36 cellular contexts compared by ENCODE assay signal in genomic region chr2:120687210-120687609, GRCh38. TPM values are rescaled to one million over a fixed set of nuclear protein-coding genes. Genes with fewer than 3 reads are reported as not detected.
"Had no signal": no experiment of that assay in that cellular context is flagged by ENCODE, and none has a peak within 500 bp of the region (broad histone marks: within the 10 kb centered on the region; RNA-seq: fewer than 3 reads in every experiment).

No MANE protein-coding gene starts in this region.

- H3K27ac ChIP-seq: adrenal gland, ascending aorta, body of pancreas, brain microvascular endothelial cell, breast epithelium, cardiac muscle cell had no signal

- H3K36me3 Mint-ChIP-seq: activated naive CD4-positive, alpha-beta T cell treated with anti-CD3 and anti-CD28 coated beads, Interleukin-2, amount 10 ng/mL, durations not matched to agents 7 days and 5 days; activated naive CD4-positive, alpha-beta T cell treated with anti-CD3 and anti-CD28 coated beads, Interleukin-2, amount 50 U/mL, for 24 hours; activated naive CD4-positive, alpha-beta T cell treated with anti-CD3 and anti-CD28 coated beads, Interleukin-2, amount 50 U/mL, for 72 hours; activated naive CD8-positive, alpha-beta T cell; activated naive CD8-positive, alpha-beta T cell treated with anti-CD3 and anti-CD28 coated beads for 36 hours; activated naive CD8-positive, alpha-beta T cell treated with anti-CD3 and anti-CD28 coated beads, Interleukin-2, amount 10 ng/mL, durations not matched to agents 7 days and 5 days; brain had no signal

- H3K9me3 ChIP-seq: adrenal gland, ascending aorta, body of pancreas, breast epithelium had no signal

- DNase-seq: activated effector memory CD4-positive, alpha-beta T cell treated with anti-CD3 and anti-CD28 coated beads, Interleukin-2, amount 50 U/mL, for 16 hours; activated effector memory CD4-positive, alpha-beta T cell treated with Interleukin-2 at 50 U/mL for 16 hours; activated gamma-delta T cell; activated gamma-delta T cell treated with Interleukin-2 at 50 U/mL for 16 hours; activated naive CD4-positive, alpha-beta T cell treated with anti-CD3 and anti-CD28 coated beads for 36 hours; activated naive CD4-positive, alpha-beta T cell treated with anti-CD3 and anti-CD28 coated beads, Interleukin-2, amount 50 U/mL, for 16 hours; activated naive CD4-positive, alpha-beta T cell treated with Interleukin-2 at 50 U/mL for 16 hours; activated naive CD8-positive, alpha-beta T cell treated with anti-CD3 and anti-CD28 coated beads for 36 hours; activated naive CD8-positive, alpha-beta T cell treated with anti-CD3 and anti-CD28 coated beads, Interleukin-2, amount 10 ng/mL, durations not matched to agents 7 days and 5 days; activated naive CD8-positive, alpha-beta T cell treated with anti-CD3 and anti-CD28 coated beads, Interleukin-2, amount 50 U/mL, for 24 hours; activated T-cell treated with anti-CD3 and anti-CD28 coated beads, Interleukin-2, amount 50 U/mL, for 24 hours; activated T-cell treated with anti-CD3 and anti-CD28 coated beads, Interleukin-2, amount 50 U/mL, for 4 hours; adrenal gland; amniotic stem cell; amygdala; anterior cingulate cortex; body of pancreas; brain microvascular endothelial cell; caudate nucleus; central memory CD4-positive, alpha-beta T cell; cerebellar nuclear complex had no signal

- H3K27ac Mint-ChIP-seq: activated naive CD4-positive, alpha-beta T cell treated with anti-CD3 and anti-CD28 coated beads for 36 hours; activated naive CD4-positive, alpha-beta T cell treated with anti-CD3 and anti-CD28 coated beads, Interleukin-2, amount 10 ng/mL, durations not matched to agents 7 days and 5 days; activated naive CD4-positive, alpha-beta T cell treated with anti-CD3 and anti-CD28 coated beads, Interleukin-2, amount 50 U/mL, for 24 hours; activated naive CD4-positive, alpha-beta T cell treated with anti-CD3 and anti-CD28 coated beads, Interleukin-2, amount 50 U/mL, for 72 hours; activated naive CD8-positive, alpha-beta T cell; activated naive CD8-positive, alpha-beta T cell treated with anti-CD3 and anti-CD28 coated beads for 36 hours; activated naive CD8-positive, alpha-beta T cell treated with anti-CD3 and anti-CD28 coated beads, Interleukin-2, amount 10 ng/mL, durations not matched to agents 7 days and 5 days; activated naive CD8-positive, alpha-beta T cell treated with anti-CD3 and anti-CD28 coated beads, Interleukin-2, amount 50 U/mL, for 24 hours; activated T-cell treated with anti-CD3 and anti-CD28 coated beads, Interleukin-2, amount 50 U/mL, for 24 hours; activated T-cell treated with anti-CD3 and anti-CD28 coated beads, Interleukin-2, amount 50 U/mL, for 72 hours; activated T-helper 1 cell treated with anti-CD3 and anti-CD28 coated beads, Interleukin-12 subunit alpha, Interleukin-12 subunit beta, Interleukin-2, Interleukin-4 antibody, amounts not matched to agents 30 ng/mL and 10 ng/mL and 1 ng/mL, durations not matched to agents 14 hours and 24 hours and 36 hours; activated T-helper 17 cell treated with anti-CD3 and anti-CD28 coated beads, Interleukin-2, amount 50 U/mL, for 72 hours; activated T-helper 2 cell treated with anti-CD3 and anti-CD28 coated beads, Interferon-gamma antibody, Interleukin-2, Interleukin-4, amounts not matched to agents 10 μg/mL and 5 μg/mL and 100 μg/mL, durations not matched to agents 14 hours and 24 hours and 36 hours had no signal

- H3K9me3 Mint-ChIP-seq: activated naive CD4-positive, alpha-beta T cell treated with anti-CD3 and anti-CD28 coated beads for 36 hours; activated naive CD4-positive, alpha-beta T cell treated with anti-CD3 and anti-CD28 coated beads, Interleukin-2, amount 10 ng/mL, durations not matched to agents 7 days and 5 days; activated naive CD4-positive, alpha-beta T cell treated with anti-CD3 and anti-CD28 coated beads, Interleukin-2, amount 50 U/mL, for 24 hours; activated naive CD4-positive, alpha-beta T cell treated with anti-CD3 and anti-CD28 coated beads, Interleukin-2, amount 50 U/mL, for 72 hours; activated naive CD8-positive, alpha-beta T cell treated with anti-CD3 and anti-CD28 coated beads for 36 hours; activated naive CD8-positive, alpha-beta T cell treated with anti-CD3 and anti-CD28 coated beads, Interleukin-2, amount 10 ng/mL, durations not matched to agents 7 days and 5 days; activated naive CD8-positive, alpha-beta T cell treated with anti-CD3 and anti-CD28 coated beads, Interleukin-2, amount 50 U/mL, for 24 hours; activated T-cell treated with anti-CD3 and anti-CD28 coated beads, Interleukin-2, amount 50 U/mL, for 24 hours; activated T-cell treated with anti-CD3 and anti-CD28 coated beads, Interleukin-2, amount 50 U/mL, for 4 hours; activated T-cell treated with anti-CD3 and anti-CD28 coated beads, Interleukin-2, amount 50 U/mL, for 72 hours; activated T-helper 1 cell treated with anti-CD3 and anti-CD28 coated beads, Interleukin-12 subunit alpha, Interleukin-12 subunit beta, Interleukin-2, Interleukin-4 antibody, amounts not matched to agents 30 ng/mL and 10 ng/mL and 1 ng/mL, durations not matched to agents 14 hours and 24 hours and 36 hours; activated T-helper 2 cell treated with anti-CD3 and anti-CD28 coated beads, Interferon-gamma antibody, Interleukin-2, Interleukin-4, amounts not matched to agents 10 μg/mL and 5 μg/mL and 100 μg/mL, durations not matched to agents 14 hours and 24 hours and 36 hours; central memory CD8-positive, alpha-beta T cell had no signal

- H3K4me1 ChIP-seq: adrenal gland, body of pancreas had no signal

- ATAC-seq: activated naive CD4-positive, alpha-beta T cell treated with anti-CD3 and anti-CD28 coated beads, Interleukin-2, amount 50 U/mL, for 72 hours; activated naive CD8-positive, alpha-beta T cell treated with anti-CD3 and anti-CD28 coated beads, Interleukin-2, amount 50 U/mL, for 24 hours; activated T-cell treated with anti-CD3 and anti-CD28 coated beads, Interleukin-2, amount 50 U/mL, for 4 hours; activated T-cell treated with anti-CD3 and anti-CD28 coated beads, Interleukin-2, amount 50 U/mL, for 72 hours; activated T-helper 17 cell treated with anti-CD3 and anti-CD28 coated beads, Interleukin-2, amount 50 U/mL, for 72 hours; body of pancreas had no signal

- FAIRE-seq: astrocyte, bronchial epithelial cell had no signal

- H3K36me3 ChIP-seq: adrenal gland, ascending aorta, brain microvascular endothelial cell, breast epithelium, cardiac muscle cell had no signal

- H3K27me3 ChIP-seq: ascending aorta, body of pancreas, brain microvascular endothelial cell, breast epithelium, cardiac muscle cell had no signal

- H3K4me3 Mint-ChIP-seq: activated naive CD4-positive, alpha-beta T cell treated with anti-CD3 and anti-CD28 coated beads for 36 hours; activated naive CD4-positive, alpha-beta T cell treated with anti-CD3 and anti-CD28 coated beads, Interleukin-2, amount 10 ng/mL, durations not matched to agents 7 days and 5 days; activated naive CD4-positive, alpha-beta T cell treated with anti-CD3 and anti-CD28 coated beads, Interleukin-2, amount 50 U/mL, for 24 hours; activated naive CD8-positive, alpha-beta T cell; activated naive CD8-positive, alpha-beta T cell treated with anti-CD3 and anti-CD28 coated beads for 36 hours; activated naive CD8-positive, alpha-beta T cell treated with anti-CD3 and anti-CD28 coated beads, Interleukin-2, amount 10 ng/mL, durations not matched to agents 7 days and 5 days; activated naive CD8-positive, alpha-beta T cell treated with anti-CD3 and anti-CD28 coated beads, Interleukin-2, amount 50 U/mL, for 24 hours; activated T-cell treated with anti-CD3 and anti-CD28 coated beads, Interleukin-2, amount 50 U/mL, for 24 hours; activated T-cell treated with anti-CD3 and anti-CD28 coated beads, Interleukin-2, amount 50 U/mL, for 4 hours; activated T-cell treated with anti-CD3 and anti-CD28 coated beads, Interleukin-2, amount 50 U/mL, for 72 hours; activated T-helper 1 cell treated with anti-CD3 and anti-CD28 coated beads, Interleukin-12 subunit alpha, Interleukin-12 subunit beta, Interleukin-2, Interleukin-4 antibody, amounts not matched to agents 30 ng/mL and 10 ng/mL and 1 ng/mL, durations not matched to agents 14 hours and 24 hours and 36 hours; activated T-helper 17 cell treated with anti-CD3 and anti-CD28 coated beads, Interleukin-2, amount 50 U/mL, for 72 hours; brain; central memory CD8-positive, alpha-beta T cell had no signal

- H3K4me3 ChIP-seq: adrenal gland, ascending aorta, body of pancreas, breast epithelium, cardiac muscle cell had no signal

- H3K4me1 Mint-ChIP-seq: activated naive CD4-positive, alpha-beta T cell treated with anti-CD3 and anti-CD28 coated beads, Interleukin-2, amount 10 ng/mL, durations not matched to agents 7 days and 5 days; activated naive CD4-positive, alpha-beta T cell treated with anti-CD3 and anti-CD28 coated beads, Interleukin-2, amount 50 U/mL, for 24 hours; activated naive CD8-positive, alpha-beta T cell treated with anti-CD3 and anti-CD28 coated beads for 36 hours; activated naive CD8-positive, alpha-beta T cell treated with anti-CD3 and anti-CD28 coated beads, Interleukin-2, amount 10 ng/mL, durations not matched to agents 7 days and 5 days; activated naive CD8-positive, alpha-beta T cell treated with anti-CD3 and anti-CD28 coated beads, Interleukin-2, amount 50 U/mL, for 24 hours; activated T-helper 17 cell treated with anti-CD3 and anti-CD28 coated beads, Interleukin-2, amount 50 U/mL, for 72 hours; central memory CD8-positive, alpha-beta T cell had no signal

RNA-seq across cellular contexts. Expression of gene GLI2, which starts 48.5 kb away (rescaled TPM):
- total RNA-seq: activated naive CD4-positive, alpha-beta T cell treated with anti-CD3 and anti-CD28 coated beads for 36 hours; activated naive CD4-positive, alpha-beta T cell treated with anti-CD3 and anti-CD28 coated beads, Interleukin-2, amount 50 U/mL, for 72 hours; activated naive CD8-positive, alpha-beta T cell treated with anti-CD3 and anti-CD28 coated beads for 36 hours; activated T-cell treated with anti-CD3 and anti-CD28 coated beads, Interleukin-2, amount 50 U/mL, for 72 hours; activated T-helper 17 cell treated with anti-CD3 and anti-CD28 coated beads, Interleukin-2, amount 50 U/mL, for 72 hours had no signal
